8 cellular contexts compared by ENCODE assay signal in the genomic region with DNA sequence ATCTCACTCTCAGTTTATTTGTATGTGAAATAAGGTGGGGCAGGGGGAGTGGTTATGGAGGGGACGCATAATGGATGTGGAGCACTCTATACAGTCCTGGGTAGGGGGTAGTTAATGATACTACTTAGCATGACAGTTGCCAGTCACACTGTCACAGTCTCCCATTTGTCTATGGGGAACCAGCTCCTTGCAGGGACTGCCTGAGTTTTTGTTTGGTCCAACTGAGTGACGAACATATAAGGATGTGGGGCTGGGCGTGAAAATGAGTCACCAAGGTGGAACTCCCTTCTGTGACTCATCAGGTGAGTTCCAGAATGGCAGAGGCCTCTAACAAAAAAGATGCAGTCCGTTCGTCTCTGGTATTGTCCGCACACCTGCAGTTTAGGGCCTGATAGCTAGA.
DNase-seq lines count a peak whose midpoint lies in the region; ATAC-seq and FAIRE-seq lines count a peak whose summit lies in the region.

No MANE protein-coding gene starts in this region.

- H3K27me3 ChIP-seq in small intestine (ENCODE audit: control insufficient read depth in 2 of 2, insufficient read depth in 2 of 2, low read length in 2 of 2), result no peaks in the 10 kb centered on the region

- no peak overlapping the region for H3K4me3 Mint-ChIP-seq in activated T-cell treated with anti-CD3 and anti-CD28 coated beads, Interleukin-2, amount 50 U/mL, for 72 hours

- H3K9me3 Mint-ChIP-seq in activated T-cell treated with anti-CD3 and anti-CD28 coated beads, Interleukin-2, amount 50 U/mL, for 72 hours, result no peaks in the 10 kb centered on the region

- H3K36me3 ChIP-seq in small intestine (ENCODE audit: control insufficient read depth in 2 of 2, insufficient read depth in 2 of 2, low read length in 2 of 2), result peaks cover 0 to 6% of the 10 kb centered on the region in 2 donors

- no peak overlapping the region for H3K4me3 ChIP-seq in small intestine (ENCODE audit: low read depth in 1 of 2, low read length in 2 of 2)

- no peaks in the 10 kb centered on the region for H3K27me3 Mint-ChIP-seq in activated T-cell treated with anti-CD3 and anti-CD28 coated beads, Interleukin-2, amount 50 U/mL, for 72 hours (ENCODE audit: low read depth)

- FAIRE-seq in small intestine (lab: Jason Lieb, UNC), result no peak

- DNase-seq in activated T-cell treated with anti-CD3 and anti-CD28 coated beads, Interleukin-2, amount 50 U/mL, for 72 hours, result peak; percentile 61 to 71
- DNase-seq in small intestine, result peak; percentile 59
- no peak for DNase-seq in NCI-H524 treated with DMSO at 0.1 percent for 48 hours (lab: John Stamatoyannopoulos, UW)

- 45 to 62% (median 53%) methylated on average over 6 of the region's 6 CpGs for whole genome bisulfite sequencing in small intestine, 3 donors

- peaks cover 0 to 2% of the 10 kb centered on the region in 2 donors for H3K4me1 ChIP-seq in small intestine (ENCODE audit: control insufficient read depth in 2 of 2, insufficient read depth in 1 of 2, low read depth in 1 of 2, low read length in 1 of 2)

- no peaks in the 10 kb centered on the region for H3K9me3 ChIP-seq in small intestine (ENCODE audit: control insufficient read depth, low read depth)

- ATAC-seq in GM18502 (IDR thresholded peaks at IDR 0.05; ENCODE audit: poor library complexity, unreplicated experiment) (peak; percentile 45), HG03045 (IDR thresholded peaks at IDR 0.05; ENCODE audit: unreplicated experiment) (peak; percentile 36), HG03135 (IDR thresholded peaks at IDR 0.05; ENCODE audit: unreplicated experiment) (no peak), HG02588 (IDR thresholded peaks at IDR 0.05; ENCODE audit: unreplicated experiment) (no peak), HG02938 (IDR thresholded peaks at IDR 0.05; ENCODE audit: unreplicated experiment) (no peak)
- peak; percentile 96 to 97 for ATAC-seq in activated T-cell treated with anti-CD3 and anti-CD28 coated beads, Interleukin-2, amount 50 U/mL, for 72 hours (replicated peaks in 1 of 2)

- H3K27ac Mint-ChIP-seq in activated T-cell treated with anti-CD3 and anti-CD28 coated beads, Interleukin-2, amount 50 U/mL, for 72 hours, result no peak overlapping the region

- H3K4me1 Mint-ChIP-seq in activated T-cell treated with anti-CD3 and anti-CD28 coated beads, Interleukin-2, amount 50 U/mL, for 72 hours (ENCODE audit: low read depth), result peaks cover 22% of the 10 kb centered on the region

- H3K36me3 Mint-ChIP-seq in activated T-cell treated with anti-CD3 and anti-CD28 coated beads, Interleukin-2, amount 50 U/mL, for 72 hours (ENCODE audit: insufficient read depth in 2 of 2), result no peaks in the 10 kb centered on the region

- no peak overlapping the region for H3K27ac ChIP-seq in small intestine (ENCODE audit: low read depth in 1 of 2, low read length in 1 of 2)

Comparison
In these comparisons a context has a peak if more than half of its experiments do, and no peak if none do; other contexts are left out.
1. ATAC-seq: peak in GM18502 (single experiment), HG03045 (single experiment) and activated T-cell treated with anti-CD3 and anti-CD28 coated beads, Interleukin-2, amount 50 U/mL, for 72 hours (2 of 2); none in HG03135 (single experiment), HG02588 (single experiment) and HG02938 (single experiment).